In genomic region chr7:322111-322671, GRCh38 we compare ENCODE assay signal across 8 cellular contexts. TPM values are rescaled to one million over a fixed set of nuclear protein-coding genes. Genes with fewer than 3 reads are reported as not detected.
A peak's percentile ranks its signal among the peaks of the same experiment; 100 is the strongest.
DNase-seq lines count a peak whose midpoint lies in the region; ATAC-seq and TF ChIP-seq lines count a peak whose summit lies in the region.

No MANE protein-coding gene starts in this region.

- DNase-seq in NCI-H82 (lab: John Stamatoyannopoulos, UW) (peak; percentile 53), NCI-H82 treated with DMSO at 0.1 percent for 48 hours (lab: John Stamatoyannopoulos, UW; ENCODE audit: unreplicated experiment) (no peak), KBM-7 (peak; percentile 46), WTC11 (ENCODE audit: low spot score) (peak; percentile 94), T47D (ENCODE audit: low read depth in 1 of 2, low spot score in 1 of 2) (peak; percentile 82 to 86), left kidney (ENCODE audit: low read depth, low spot score) (peak; percentile 79)
- DNase-seq in stimulated activated CD4-positive, alpha-beta T cell treated with anti-CD3 and anti-CD28 coated beads, Interleukin-2, amount 100 ng/mL, for 48 hours, result peak; percentile 92 to 93

- in situ Hi-C loops in KBM-7 (cut with MboI; ENCODE audit: low pct_unique_long_range_greater_than_20kb, low sequenced_read_pairs) (no loop called here), T47D (cut with HindIII; ENCODE audit: low pct_unique_long_range_greater_than_20kb, low sequenced_read_pairs) (no loop called here)

- ATAC-seq in WTC11 (peak; percentile 93), GM21786 (IDR thresholded peaks at IDR 0.05; ENCODE audit: unreplicated experiment) (no peak)

- POLR2A ChIA-PET in WTC11 (lab: Charles Lee), result no interaction called here

- TF ChIP-seq CTCF in WTC11 (IDR thresholded peaks at IDR 0.05), result peak; percentile 96

- peak overlapping the region; percentile 43; the same call in 1 of the 2 replicates for H3K4me3 Mint-ChIP-seq in WTC11

- H3K4me1 Mint-ChIP-seq in WTC11, result no peaks in the 10 kb centered on the region

- H3K27ac Mint-ChIP-seq in WTC11, result no peak overlapping the region

- peaks cover 10% of the 10 kb centered on the region; the same call in 1 of the 2 replicates for H3K9me3 Mint-ChIP-seq in WTC11

- no peaks in the 10 kb centered on the region for H3K36me3 Mint-ChIP-seq in WTC11

- CTCF ChIA-PET in WTC11 (lab: Charles Lee), result interaction anchor here (0.6 to 2.3 kb wide), 55 partner anchors 8 to 580 kb away, joined by 3 to 12 read pairs (median 4); partner anchors contain the start of gene FOXL3

- H3K27me3 Mint-ChIP-seq in WTC11 (ENCODE audit: low read depth), result peaks cover 8% of the 10 kb centered on the region

TF ChIP-seq in WTC11, 78 proteins besides CTCF, POLR2A, EP300 and RAD21:
- no peak for TF ChIP-seq RORB (CRISPR knock-in tag; IDR thresholded peaks at IDR 0.05)
- TF ChIP-seq NR3C1 (CRISPR knock-in tag; conservative IDR thresholded peaks at IDR 0.05; ENCODE audit: low read depth), result no peak
- TF ChIP-seq NR1H2 (CRISPR knock-in tag; IDR thresholded peaks at IDR 0.05), result no peak
- no peak for TF ChIP-seq HMGXB4 (CRISPR knock-in tag; IDR thresholded peaks at IDR 0.05)
- TF ChIP-seq SP1 (CRISPR knock-in tag; conservative IDR thresholded peaks at IDR 0.05), result peak; percentile 87
- TF ChIP-seq ZNF396 (CRISPR knock-in tag; IDR thresholded peaks at IDR 0.05; ENCODE audit: borderline replicate concordance), result no peak
- TF ChIP-seq ZNF138 (CRISPR knock-in tag; conservative IDR thresholded peaks at IDR 0.05), result no peak
- TF ChIP-seq JUN (CRISPR knock-in tag; IDR thresholded peaks at IDR 0.05), result no peak
- no peak for TF ChIP-seq MXD4 (CRISPR knock-in tag; IDR thresholded peaks at IDR 0.05; ENCODE audit: borderline replicate concordance)
TF ChIP-seq in WTC11: peak in this region for 1.

RNA-seq across cellular contexts. Expression of gene FOXL3, which starts 32.2 kb away (rescaled TPM):
- total RNA-seq in WTC11 (2021), result not detected in 3 replicates
